ENCODE assay signal across 8 cellular contexts in genomic region chr16:85570735-85571562, GRCh38. TPM values are rescaled to one million over a fixed set of nuclear protein-coding genes. Genes with fewer than 3 reads are reported as not detected.
A peak's percentile ranks its signal among the peaks of the same experiment; 100 is the strongest.
DNase-seq lines count a peak whose midpoint lies in the region; ATAC-seq, FAIRE-seq and TF ChIP-seq lines count a peak whose summit lies in the region.

No MANE protein-coding gene starts in this region.

- no peaks in the 10 kb centered on the region for H3F3A ChIP-seq in PC-3 (ENCODE audit: low read length, unreplicated experiment)

- H3K9me2 ChIP-seq in PC-3 (replicated peaks; ENCODE audit: low read length), result no peaks in the 10 kb centered on the region

- POLR2A ChIA-PET in PC-3 (lab: Charles Lee; ENCODE audit: unreplicated experiment), result no interaction called here

- BruUV-seq in PC-3 (replicated peaks; lab: Mats Ljungman, UMichigan), result no TSS peak

- no peaks in the 10 kb centered on the region for H3K27me3 ChIP-seq in PC-3 (ENCODE audit: low read length)
- H3K27me3 ChIP-seq in left ventricle myocardium inferior (ENCODE audit: low read depth), result no peaks in the 10 kb centered on the region
- H3K27me3 ChIP-seq in upper lobe of left lung, result no peaks in the 10 kb centered on the region

- H3K4me3 ChIP-seq in PC-3 (ENCODE audit: low read length), result no peak overlapping the region
- no peak overlapping the region for H3K4me3 ChIP-seq in left ventricle myocardium inferior
- H3K4me3 ChIP-seq in upper lobe of left lung, result peak overlapping the region in 1 of 4 donors; percentile 3

- peaks cover 55% of the 10 kb centered on the region for H3K4me1 Mint-ChIP-seq in HFFc6 (ENCODE audit: low read depth)

- H3K4me1 ChIP-seq in PC-3 (ENCODE audit: insufficient read depth, low read length), result peaks cover 23% of the 10 kb centered on the region
- H3K4me1 ChIP-seq in left ventricle myocardium inferior, result peaks cover 38% of the 10 kb centered on the region
- H3K4me1 ChIP-seq in upper lobe of left lung, result peaks cover 88 to 98% (median 97%) of the 10 kb centered on the region in 4 donors

- H3K27ac Mint-ChIP-seq in HFFc6, result peak overlapping the region; percentile 86; the same call in 1 of the 2 replicates

- WGBS in upper lobe of left lung, 2 donors, result 45 to 49% methylated on average over 20 to 24 of the region's 24 CpGs

- intact Hi-C loops in PC-3 (cut with micrococcal nuclease) (no loop called here), left ventricle myocardium inferior (cut with micrococcal nuclease) (no loop called here)

- no peak for TF ChIP-seq EP300 in upper lobe of left lung (IDR thresholded peaks at IDR 0.05)

- no peak for ATAC-seq in PC-3
- peak; percentile 64 to 67 for ATAC-seq in upper lobe of left lung (ENCODE audit: low FRiP score in 2 of 2)
- ATAC-seq in HG03442 (IDR thresholded peaks at IDR 0.05; ENCODE audit: unreplicated experiment), result no peak

- no peaks in the 10 kb centered on the region for H3K9me3 ChIP-seq in PC-3 (ENCODE audit: low read length)
- H3K9me3 ChIP-seq in left ventricle myocardium inferior (replicated peaks), result peaks cover 6% of the 10 kb centered on the region
- H3K9me3 ChIP-seq in upper lobe of left lung, result no peaks in the 10 kb centered on the region

- H3K27ac ChIP-seq in PC-3 (ENCODE audit: low read length), result 0 out of 2 replicates have a peak overlapping the region, but pooled peaks have one; percentile 14
- no peak overlapping the region for H3K27ac ChIP-seq in left ventricle myocardium inferior (replicated peaks)
- peak overlapping the region; percentile 68 to 74 (median 73) for H3K27ac ChIP-seq in upper lobe of left lung

- TF ChIP-seq POLR2A in GM12891 (IDR thresholded peaks at IDR 0.05; ENCODE audit: low read depth, low read length) (no peak), upper lobe of left lung (IDR thresholded peaks at IDR 0.05) (peak in 1 of 4 donors; percentile 18)

- TF ChIP-seq CTCF in HFFc6 (IDR thresholded peaks at IDR 0.05) (no peak), PC-3 (conservative IDR thresholded peaks at IDR 0.05; ENCODE audit: low read depth, low read length) (no peak), left ventricle myocardium inferior (IDR thresholded peaks at IDR 0.05; ENCODE audit: borderline replicate concordance) (no peak), upper lobe of left lung (IDR thresholded peaks at IDR 0.05) (no peak)

- H3K36me3 ChIP-seq in PC-3 (ENCODE audit: low read depth, low read length) (no peaks in the 10 kb centered on the region), left ventricle myocardium inferior (no peaks in the 10 kb centered on the region), upper lobe of left lung (no peaks in the 10 kb centered on the region)

- DNase-seq in GM12891 (ENCODE audit: insufficient read length, low spot score) (peak; percentile 87), HFFc6 (no peak), PC-3 (peak; percentile 3), left ventricle myocardium inferior (peak; percentile 57), upper lobe of left lung (peak; percentile 62 to 83), NCI-H446 treated with DMSO at 0.1 percent for 48 hours (lab: John Stamatoyannopoulos, UW) (no peak), midbrain (lab: John Stamatoyannopoulos, UW) (no peak)

- no peak overlapping the region for H3K9ac ChIP-seq in PC-3 (ENCODE audit: low read length)

- no peak overlapping the region for H2AFZ ChIP-seq in PC-3 (ENCODE audit: low read length)

- CTCF ChIA-PET in PC-3 (lab: Charles Lee), result no interaction called here

- no peaks in the 10 kb centered on the region for H4K20me1 ChIP-seq in PC-3 (ENCODE audit: low read length)

- peak overlapping the region; percentile 61 for H3K4me2 ChIP-seq in PC-3 (ENCODE audit: low read length)

- no peaks in the 10 kb centered on the region for H3K9me3 Mint-ChIP-seq in HFFc6

- H3K36me3 Mint-ChIP-seq in HFFc6 (ENCODE audit: low read depth), result peaks cover 9% of the 10 kb centered on the region; the same call in 1 of the 2 replicates

- peak; percentile 92 for FAIRE-seq in GM12891 (lab: Jason Lieb, UNC)

- H3K4me3 Mint-ChIP-seq in HFFc6, result no peak overlapping the region

- H3K27me3 Mint-ChIP-seq in HFFc6 (ENCODE audit: insufficient read depth), result no peaks in the 10 kb centered on the region; the same call in none of the 2 replicates

- H3K79me2 ChIP-seq in PC-3 (ENCODE audit: low read length), result 0 out of 2 replicates have a peak, but pooled peaks cover 4% of the 10 kb centered on the region

TF ChIP-seq in GM12891, 5 proteins besides CTCF, POLR2A, EP300 and RAD21:
- TF ChIP-seq PAX5 (IDR thresholded peaks at IDR 0.05; ENCODE audit: insufficient read depth, low read length, severe bottlenecking), result no peak
- 0 out of 2 replicates have a peak, but pooled peaks have one; percentile 18 for TF ChIP-seq SPI1 (IDR thresholded peaks at IDR 0.05; ENCODE audit: low read depth, low read length)
- peak; percentile 50; the same call in 1 of the 2 replicates for TF ChIP-seq POLR2AphosphoS5 (IDR thresholded peaks at IDR 0.05; ENCODE audit: low read depth, low read length)
- TF ChIP-seq POU2F2 (IDR thresholded peaks at IDR 0.05; ENCODE audit: low read depth, low read length), result peak; percentile 27; the same call in 1 of the 2 replicates
TF ChIP-seq in GM12891: peak in this region for 3.

RNA-seq across cellular contexts. Expression of gene GSE1, which starts 42.2 kb away (rescaled TPM):
- polyA plus RNA-seq in GM12891 (2012; ENCODE audit: low read depth, missing spikeins), result 18.7 TPM
- total RNA-seq in HFFc6 (2021; fragmentation: NEBNext Ultra II Directional; extraction: Animal tissue kit (Norgen Biotek cat#: 25700)), result 10 to 100 TPM; 49.2 to 62.3 (median 58.1) TPM
- total RNA-seq in PC-3 (2014; rRNA removed) (38.4 and 60.8 TPM in 2 replicates), left ventricle myocardium inferior (34.2 TPM), upper lobe of left lung (100 to 1,000 TPM in 2 of 6 donors, 10 to 100 TPM in 4; 80.2 to 332 (median 90.8) TPM)

Comparison
In these comparisons a context has a peak if more than half of its experiments do, and no peak if none do; other contexts are left out.
1. DNase-seq: peak in GM12891 (single experiment), PC-3 (single experiment), left ventricle myocardium inferior (single experiment) and upper lobe of left lung (2 of 2); none in HFFc6 (single experiment), NCI-H446 treated with DMSO at 0.1 percent for 48 hours (single experiment) and midbrain (single experiment).
2. ATAC-seq: peak in upper lobe of left lung (2 of 2); none in PC-3 (single experiment) and HG03442 (single experiment).